Comparison of ENCODE assay signal across 12 cellular contexts in the genomic region with DNA sequence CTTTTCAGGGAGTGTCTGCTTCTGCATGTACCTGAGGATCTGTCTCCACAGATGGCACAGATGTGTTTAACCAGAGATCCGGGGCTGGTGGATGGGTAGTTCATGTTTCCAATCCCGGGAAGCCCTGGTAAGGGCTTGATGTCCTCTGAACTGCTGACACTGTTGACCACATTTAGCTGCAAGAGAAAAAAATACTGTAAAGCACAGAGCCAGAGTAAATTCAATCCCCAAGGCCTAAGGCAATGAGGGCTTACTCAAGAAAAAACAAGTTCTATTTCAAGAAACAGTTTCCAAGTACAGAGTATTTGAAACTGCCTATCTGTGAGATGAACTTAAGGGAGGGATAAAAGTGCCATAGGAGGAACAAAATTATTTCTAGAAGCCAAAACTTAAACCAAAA. TPM values are rescaled to one million over a fixed set of nuclear protein-coding genes. Genes with fewer than 3 reads are reported as not detected.
"Had no signal": no experiment of that assay in that cellular context is flagged by ENCODE, and none has a peak within 500 bp of the region (broad histone marks: within the 10 kb centered on the region; RNA-seq: fewer than 3 reads in every experiment).

No MANE protein-coding gene starts in this region.

- H3K36me3 ChIP-seq: HAP-1 had no signal

- H3K4me1 ChIP-seq: HAP-1 had no signal

- H3K9ac ChIP-seq: GM23248 had no signal

- ATAC-seq: HCT116, HepG2 had no signal

- H3K4me3 ChIP-seq: GM23248, HAP-1 had no signal

- H3K27ac ChIP-seq: GM23248, HL-60 had no signal

- DNase-seq: GM23248, GOT3, H7, HFFc6, KBM-7 had no signal

- H3K9me3 ChIP-seq: HAP-1 had no signal

RNA-seq across cellular contexts. Expression of gene RXRG, which starts 25.1 kb away (rescaled TPM):
- total RNA-seq: GM23248, H4, HepG2, HFFc6, HT1080 had no signal
- polyA plus RNA-seq: GM23248, HepG2, IgD-negative memory B cell had no signal
